16 cellular contexts compared by ENCODE assay signal in the genomic region with DNA sequence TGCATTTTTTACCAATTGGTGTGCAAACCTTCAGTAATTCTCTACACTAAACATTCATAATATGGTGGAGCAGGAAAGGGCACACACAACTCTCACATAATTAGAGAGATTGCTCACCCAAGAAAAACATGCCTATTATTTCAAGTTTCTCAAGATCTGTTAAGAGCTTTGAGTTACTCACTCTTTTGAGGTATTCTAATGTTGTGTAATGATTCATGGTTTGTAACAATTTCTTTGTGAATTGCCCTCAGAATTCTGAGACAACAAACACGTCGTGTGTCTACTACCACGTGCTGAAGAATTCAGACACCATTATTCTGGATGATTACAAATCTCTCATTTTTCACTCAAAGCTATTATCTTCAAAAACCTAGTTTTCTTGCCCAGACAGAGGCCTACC.
A peak's percentile ranks its signal among the peaks of the same experiment; 100 is the strongest.
DNase-seq lines count a peak whose midpoint lies in the region; ATAC-seq, FAIRE-seq and TF ChIP-seq lines count a peak whose summit lies in the region.
"Had no signal": no experiment of that assay in that cellular context is flagged by ENCODE, and none has a peak within 500 bp of the region (broad histone marks: within the 10 kb centered on the region; RNA-seq: fewer than 3 reads in every experiment).

No MANE protein-coding gene starts in this region.

- POLR2A ChIA-PET in IMR-90 (lab: Charles Lee; ENCODE audit: unreplicated experiment), result no interaction called here

- H3K4ac ChIP-seq in IMR-90 (ENCODE audit: low read depth, low read length), result no peak overlapping the region

- CTCF ChIA-PET in IMR-90 (lab: Yijun Ruan, JAX), result no interaction called here

- H3K9ac ChIP-seq in IMR-90 (ENCODE audit: low read depth, low read length) (no peak overlapping the region), keratinocyte (ENCODE audit: control insufficient read depth, extremely low read depth, insufficient read depth, low read length) (no peak overlapping the region)

- TF ChIP-seq RAD21 in IMR-90 (IDR thresholded peaks at IDR 0.05; ENCODE audit: low read length), result no peak

- H3K79me2 ChIP-seq in keratinocyte (ENCODE audit: control insufficient read depth, insufficient read depth, low read length), result peaks cover 30% of the 10 kb centered on the region

- FAIRE-seq in keratinocyte (lab: Jason Lieb, UNC), result peak; percentile 73
- FAIRE-seq: GM12892 had no signal

- dilution Hi-C loops in IMR-90 (cut with HindIII; ENCODE audit: low sequenced_read_pairs, unreplicated experiment) (no loop called here), keratinocyte (cut with MboI; ENCODE audit: extremely low pct_ligation_motif_present, low sequenced_read_pairs) (no loop called here)

- WGBS in IMR-90 (ENCODE audit: extremely low coverage in 2 of 2, insufficient read length in 1 of 2), 2 experiments, result no CpG with 5 or more reads among the region's 3 CpGs

- H2AK5ac ChIP-seq in IMR-90 (ENCODE audit: low read depth, low read length), result no peak overlapping the region

- no peak overlapping the region for H4K5ac ChIP-seq in IMR-90 (ENCODE audit: low read depth, low read length)

- H3K27me3 ChIP-seq in IMR-90 (ENCODE audit: control insufficient read depth, insufficient read depth, low read length) (no peaks in the 10 kb centered on the region), brain microvascular endothelial cell (replicated peaks) (no peaks in the 10 kb centered on the region), keratinocyte (ENCODE audit: control insufficient read depth, extremely low read depth, insufficient read depth, low read length) (no peaks in the 10 kb centered on the region)
- H3K27me3 ChIP-seq: right atrium auricular region had no signal

- ATAC-seq in IMR-90 (ENCODE audit: low read depth) (0 out of 2 replicates have a peak, but pooled peaks have one; percentile 18), HG02763 (IDR thresholded peaks at IDR 0.05; ENCODE audit: unreplicated experiment) (no peak)
- ATAC-seq: activated T-helper 17 cell treated with anti-CD3 and anti-CD28 coated beads, Interleukin-2, amount 50 U/mL, for 72 hours; naive thymus-derived CD4-positive, alpha-beta T cell; stimulated activated naive B cell treated with anti-CD40 and anti-IgM and Interleukin-4, amounts not matched to agents 10 μg/mL and 1 μg/mL and 100 μg/mL, for 72 hours had no signal

- no peak overlapping the region for H4K8ac ChIP-seq in IMR-90 (ENCODE audit: low read depth in 2 of 2, low read length in 2 of 2)

- H3K4me3 ChIP-seq in AG10803 (ENCODE audit: low read length), result no peak overlapping the region
- H3K4me3 ChIP-seq in IMR-90 (ENCODE audit: insufficient read depth, low read depth, low read length), result no peak overlapping the region
- no peak overlapping the region for H3K4me3 ChIP-seq in brain microvascular endothelial cell (ENCODE audit: low read depth, low read length)
- H3K4me3 ChIP-seq in keratinocyte (ENCODE audit: control insufficient read depth in 2 of 3, extremely low read depth in 1 of 3, insufficient read depth in 2 of 3, low read depth in 1 of 3, low read length in 3 of 3), result no peak overlapping the region
- H3K4me3 ChIP-seq: right atrium auricular region had no signal

- H3K79me1 ChIP-seq in IMR-90 (ENCODE audit: low read depth in 1 of 2, low read length in 2 of 2), result peaks cover 30 to 45% of the 10 kb centered on the region in 2 experiments

- H3K23ac ChIP-seq in IMR-90 (ENCODE audit: low read depth, low read length), result no peak overlapping the region

- no peak overlapping the region for H2BK20ac ChIP-seq in IMR-90 (ENCODE audit: low read depth, low read length)

- no peak overlapping the region for H3K14ac ChIP-seq in IMR-90 (replicated peaks; ENCODE audit: low read depth, low read length)

- no peak overlapping the region for H3K27ac ChIP-seq in IMR-90 (ENCODE audit: insufficient read depth, low read length)
- H3K27ac ChIP-seq in brain microvascular endothelial cell, result peak overlapping the region; percentile 42
- peak overlapping the region; percentile 75 for H3K27ac ChIP-seq in keratinocyte (ENCODE audit: control insufficient read depth, insufficient read depth, low read length)
- H3K27ac ChIP-seq: right atrium auricular region had no signal

- intact Hi-C loops in IMR-90 (cut with micrococcal nuclease), result loop anchor here (5.0 kb wide), 1 partner anchor 69 kb away; no protein-coding TSS in a partner anchor

- no TSS peak for BruUV-seq in IMR-90 (replicated peaks; lab: Mats Ljungman, UMichigan)

- no peak overlapping the region for H2AFZ ChIP-seq in IMR-90 (replicated peaks; ENCODE audit: low read length, poor library complexity)
- no peak overlapping the region for H2AFZ ChIP-seq in keratinocyte (ENCODE audit: control insufficient read depth, low read length)

- H3K36me3 ChIP-seq in IMR-90 (ENCODE audit: control insufficient read depth, insufficient read depth, low read length) (0 out of 2 replicates have a peak, but pooled peaks cover 1% of the 10 kb centered on the region), brain microvascular endothelial cell (replicated peaks) (no peaks in the 10 kb centered on the region), keratinocyte (ENCODE audit: control insufficient read depth in 2 of 2, extremely low read depth in 1 of 2, insufficient read depth in 2 of 2, low read length in 2 of 2) (no peaks in the 10 kb centered on the region)
- H3K36me3 ChIP-seq: right atrium auricular region had no signal

- no peak overlapping the region for H2AK9ac ChIP-seq in IMR-90 (replicated peaks; ENCODE audit: low read depth, low read length, poor library complexity)

- H2BK5ac ChIP-seq in IMR-90 (ENCODE audit: low read depth, low read length, poor library complexity, severe bottlenecking), result peak overlapping the region; percentile 2

- TF ChIP-seq CTCF in AG10803 (conservative IDR thresholded peaks at IDR 0.05; ENCODE audit: low read length) (no peak), IMR-90 (conservative IDR thresholded peaks at IDR 0.05; ENCODE audit: low read depth, low read length) (no peak), brain microvascular endothelial cell (IDR thresholded peaks at IDR 0.05; ENCODE audit: low read depth, low read length, missing control alignments) (no peak), keratinocyte (optimal IDR thresholded peaks at IDR 0.05 in 1 of 3, IDR thresholded peaks at IDR 0.05 in 1 of 3, conservative IDR thresholded peaks at IDR 0.05 in 1 of 3; ENCODE audit: extremely low read depth in 1 of 3, insufficient read depth in 2 of 3, low read length in 3 of 3) (no peak)

- in situ Hi-C loops in IMR-90 (cut with MboI; ENCODE audit: low sequenced_read_pairs), result no loop called here
- in situ Hi-C loops in brain microvascular endothelial cell (cut with HindIII; ENCODE audit: low pct_ligation_motif_present, low sequenced_read_pairs), result no loop called here

- no peak overlapping the region for H4K91ac ChIP-seq in IMR-90 (ENCODE audit: insufficient read depth, low read depth, low read length)

- H3K56ac ChIP-seq in IMR-90 (ENCODE audit: extremely low read depth, insufficient read depth, low read length), result no peak overlapping the region

- H2BK15ac ChIP-seq in IMR-90 (ENCODE audit: low read depth, low read length), result no peak overlapping the region

- H3K18ac ChIP-seq in IMR-90 (ENCODE audit: low read depth, low read length), result peak overlapping the region; percentile 53; the same call in 1 of the 2 replicates

- H2BK120ac ChIP-seq in IMR-90 (ENCODE audit: low read depth, low read length), result no peak overlapping the region

- H4K20me1 ChIP-seq in IMR-90 (ENCODE audit: insufficient read depth, low read length), result peaks cover 14% of the 10 kb centered on the region; the same call in 1 of the 2 replicates
- no peaks in the 10 kb centered on the region for H4K20me1 ChIP-seq in keratinocyte (ENCODE audit: control insufficient read depth, extremely low read depth, insufficient read depth, low read length)

- DNase-seq in AG10803 (ENCODE audit: low read depth), result peak; percentile 89
- DNase-seq in IMR-90, result peak; percentile 77
- peak; percentile 42 for DNase-seq in brain microvascular endothelial cell
- no peak for DNase-seq in keratinocyte (ENCODE audit: low read depth, low spot score)
- DNase-seq in dermis blood vessel endothelial cell, result no peak
- no peak for DNase-seq in HuH-7.5 (ENCODE audit: low spot score)
- DNase-seq in activated CD4-positive, alpha-beta T cell treated with anti-CD3 and anti-CD28 coated beads for 48 hours, result no peak
- DNase-seq: erythroblast; naive thymus-derived CD4-positive, alpha-beta T cell; NCI-H345; stimulated activated CD4-positive, alpha-beta T cell treated with anti-CD3 and anti-CD28 coated beads, Interleukin-4, amount 100 ng/mL, for 4 hours; stimulated activated naive B cell treated with anti-CD40 and anti-IgM and Interleukin-4, amounts not matched to agents 10 μg/mL and 1 μg/mL and 100 μg/mL, for 72 hours had no signal

- H3K4me1 ChIP-seq in IMR-90 (ENCODE audit: control insufficient read depth, insufficient read depth, low read length), result peaks cover 6% of the 10 kb centered on the region; the same call in 1 of the 2 replicates
- H3K4me1 ChIP-seq in keratinocyte (ENCODE audit: control insufficient read depth, extremely low read depth, insufficient read depth, low read length), result peaks cover 37% of the 10 kb centered on the region
- H3K4me1 ChIP-seq: right atrium auricular region had no signal

- H3K9me3 ChIP-seq in IMR-90 (ENCODE audit: control insufficient read depth, insufficient read depth, low read length) (no peaks in the 10 kb centered on the region), keratinocyte (ENCODE audit: control insufficient read depth, low read depth, low read length) (peaks cover 4% of the 10 kb centered on the region)
- H3K9me3 ChIP-seq: right atrium auricular region had no signal

- H3K4me2 ChIP-seq in IMR-90 (ENCODE audit: low read depth, low read length), result peak overlapping the region; percentile 11; the same call in 1 of the 2 replicates
- H3K4me2 ChIP-seq in keratinocyte (ENCODE audit: control insufficient read depth, extremely low read depth, insufficient read depth, low read depth, low read length), result no peak overlapping the region

- H3K9me1 ChIP-seq in IMR-90 (ENCODE audit: insufficient read depth, low read length) (peaks cover 6% of the 10 kb centered on the region), keratinocyte (ENCODE audit: control insufficient read depth, extremely low read depth, insufficient read depth, low read length) (no peaks in the 10 kb centered on the region)

- no peak for TF ChIP-seq POLR2A in IMR-90 (IDR thresholded peaks at IDR 0.05; ENCODE audit: low read depth, low read length)

TF ChIP-seq in IMR-90, 13 proteins besides CTCF, POLR2A, EP300 and RAD21 (continues in another document):
- TF ChIP-seq BHLHE40 (IDR thresholded peaks at IDR 0.05; ENCODE audit: low read depth, low read length) (peak; percentile 85), RFX5 (IDR thresholded peaks at IDR 0.05; ENCODE audit: low read depth, low read length) (no peak), MAFK (IDR thresholded peaks at IDR 0.05; ENCODE audit: low read depth, low read length) (no peak), SMC3 (IDR thresholded peaks at IDR 0.05; ENCODE audit: low read depth, low read length) (no peak)

Comparison
In these comparisons a context has a peak if more than half of its experiments do, and no peak if none do; other contexts are left out.
1. DNase-seq: peak in AG10803 (single experiment), IMR-90 (single experiment) and brain microvascular endothelial cell (single experiment); none in keratinocyte (single experiment), dermis blood vessel endothelial cell (single experiment), HuH-7.5 (single experiment) and activated CD4-positive, alpha-beta T cell treated with anti-CD3 and anti-CD28 coated beads for 48 hours (single experiment).